Comparison of ENCODE assay signal across 22 cellular contexts in the genomic region with DNA sequence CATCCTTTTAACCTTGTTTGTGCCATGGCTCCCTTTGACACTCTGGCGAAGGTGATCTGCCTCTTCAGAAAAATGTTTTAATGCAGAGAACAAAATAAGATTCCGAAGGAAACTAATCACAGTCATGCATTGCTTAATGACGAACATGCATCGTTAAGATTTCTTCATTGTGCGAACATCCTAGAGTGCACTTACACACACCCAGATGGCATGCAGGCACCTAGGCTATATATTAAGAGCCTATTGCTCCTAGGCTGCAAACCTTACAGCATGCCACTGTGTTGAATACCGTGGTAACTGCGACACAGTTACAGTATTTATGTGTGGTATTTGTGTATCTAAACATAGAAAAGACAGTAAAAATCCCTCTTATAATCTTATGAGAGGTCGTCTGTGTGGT.
"Had no signal": no experiment of that assay in that cellular context is flagged by ENCODE, and none has a peak within 500 bp of the region (broad histone marks: within the 10 kb centered on the region; RNA-seq: fewer than 3 reads in every experiment).

No MANE protein-coding gene starts in this region.

- H3K4me1 ChIP-seq: parathyroid adenoma, right lobe of liver, testis had no signal

- DNase-seq: cortex of kidney; dorsolateral prefrontal cortex; effector CD8-positive, alpha-beta T cell; heart left ventricle; hippocampal formation; left colon; left ventricle myocardium superior; mesendoderm; naive B cell; nephron progenitor cell; psoas muscle; retina; right lobe of liver; stimulated activated CD4-positive, alpha-beta T cell treated with anti-CD3 and anti-CD28 coated beads, Interleukin-4, amount 100 ng/mL, for 1 hour; stimulated activated CD8-positive, alpha-beta memory T cell treated with anti-CD3 and anti-CD28 coated beads, Interleukin-4, amount 100 ng/mL, for 48 hours; testis; transverse colon; uterus had no signal

- H3K4me3 ChIP-seq: dorsolateral prefrontal cortex, heart left ventricle, lung, psoas muscle, right lobe of liver, testis, transverse colon, uterus had no signal

- H3K9ac ChIP-seq: parathyroid adenoma had no signal

- ATAC-seq: heart left ventricle; left colon; left ventricle myocardium superior; psoas muscle; right lobe of liver; stimulated activated memory B cell treated with anti-CD40 and anti-IgM and Interleukin-4, amounts not matched to agents 10 μg/mL and 1 μg/mL and 100 μg/mL, for 72 hours had no signal

- H3K4me1 Mint-ChIP-seq: naive B cell; stimulated activated memory B cell treated with anti-CD40 and anti-IgM and Interleukin-4, amounts not matched to agents 10 μg/mL and 1 μg/mL and 100 μg/mL, for 72 hours had no signal

- H2AFZ ChIP-seq: parathyroid adenoma had no signal

- H3K9me3 ChIP-seq: heart left ventricle, psoas muscle, right lobe of liver, testis, transverse colon, uterus had no signal

- H3K27ac Mint-ChIP-seq: naive B cell; nephron progenitor cell; stimulated activated memory B cell treated with anti-CD40 and anti-IgM and Interleukin-4, amounts not matched to agents 10 μg/mL and 1 μg/mL and 100 μg/mL, for 72 hours; stimulated activated naive CD8-positive, alpha-beta T cell treated with anti-CD3 and anti-CD28 coated beads, Interleukin-15, Interleukin-2, amounts not matched to agents 100 ng/mL and 50 ng/mL, for 24 hours had no signal

- H3K27ac ChIP-seq: parathyroid adenoma, psoas muscle, right lobe of liver, testis, uterus had no signal

- H3K36me3 ChIP-seq: right lobe of liver, transverse colon, uterus had no signal

- H3K36me3 Mint-ChIP-seq: stimulated activated memory B cell treated with anti-CD40 and anti-IgM and Interleukin-4, amounts not matched to agents 10 μg/mL and 1 μg/mL and 100 μg/mL, for 72 hours had no signal

- H3K27me3 ChIP-seq: dorsolateral prefrontal cortex, heart left ventricle, right lobe of liver, testis, transverse colon, uterus had no signal

- H3K4me3 Mint-ChIP-seq: naive B cell; nephron progenitor cell; stimulated activated memory B cell treated with anti-CD40 and anti-IgM and Interleukin-4, amounts not matched to agents 10 μg/mL and 1 μg/mL and 100 μg/mL, for 72 hours; stimulated activated naive CD8-positive, alpha-beta T cell treated with anti-CD3 and anti-CD28 coated beads, Interleukin-15, Interleukin-2, amounts not matched to agents 100 ng/mL and 50 ng/mL, for 24 hours had no signal

- H3K9me3 Mint-ChIP-seq: nephron progenitor cell; stimulated activated memory B cell treated with anti-CD40 and anti-IgM and Interleukin-4, amounts not matched to agents 10 μg/mL and 1 μg/mL and 100 μg/mL, for 72 hours; stimulated activated naive CD8-positive, alpha-beta T cell treated with anti-CD3 and anti-CD28 coated beads, Interleukin-15, Interleukin-2, amounts not matched to agents 100 ng/mL and 50 ng/mL, for 24 hours had no signal
